Comparison of ENCODE assay signal across 21 cellular contexts in genomic region chr3:38731522-38731921, GRCh38.
"Had no signal": no experiment of that assay in that cellular context is flagged by ENCODE, and none has a peak within 500 bp of the region (broad histone marks: within the 10 kb centered on the region; RNA-seq: fewer than 3 reads in every experiment).

No MANE protein-coding gene starts in this region.

- DNase-seq: activated CD4-positive, alpha-beta memory T cell treated with anti-CD3 and anti-CD28 coated beads for 36 hours; activated CD4-positive, alpha-beta T cell treated with anti-CD3 and anti-CD28 coated beads, Interleukin-2, amount 10 ng/mL, durations not matched to agents 7 days and 5 days; activated CD4-positive, CD25-positive, alpha-beta regulatory T cell; activated gamma-delta T cell; activated naive CD4-positive, alpha-beta T cell treated with anti-CD3 and anti-CD28 coated beads for 36 hours; activated T-cell treated with anti-CD3 and anti-CD28 coated beads for 4 hours; activated T-cell treated with anti-CD3 and anti-CD28 coated beads, Interleukin-2, amount 50 U/mL, for 48 hours; caudate nucleus; KG1; NCI-H1092; NCI-H1417; NCI-H1930; NCI-H2171 treated with DMSO at 0.1 percent for 48 hours; NCI-H510A treated with DMSO at 0.1 percent for 48 hours; NCI-H69; SIG-M5; T-cell; T-helper 2 cell; T1000 had no signal

- H3K27ac ChIP-seq: VCaP had no signal

- ATAC-seq: activated T-helper 17 cell treated with anti-CD3 and anti-CD28 coated beads, Interleukin-2, amount 50 U/mL, for 72 hours; T-cell had no signal
